Comparison of ENCODE assay signal across 14 cellular contexts in the genomic region with DNA sequence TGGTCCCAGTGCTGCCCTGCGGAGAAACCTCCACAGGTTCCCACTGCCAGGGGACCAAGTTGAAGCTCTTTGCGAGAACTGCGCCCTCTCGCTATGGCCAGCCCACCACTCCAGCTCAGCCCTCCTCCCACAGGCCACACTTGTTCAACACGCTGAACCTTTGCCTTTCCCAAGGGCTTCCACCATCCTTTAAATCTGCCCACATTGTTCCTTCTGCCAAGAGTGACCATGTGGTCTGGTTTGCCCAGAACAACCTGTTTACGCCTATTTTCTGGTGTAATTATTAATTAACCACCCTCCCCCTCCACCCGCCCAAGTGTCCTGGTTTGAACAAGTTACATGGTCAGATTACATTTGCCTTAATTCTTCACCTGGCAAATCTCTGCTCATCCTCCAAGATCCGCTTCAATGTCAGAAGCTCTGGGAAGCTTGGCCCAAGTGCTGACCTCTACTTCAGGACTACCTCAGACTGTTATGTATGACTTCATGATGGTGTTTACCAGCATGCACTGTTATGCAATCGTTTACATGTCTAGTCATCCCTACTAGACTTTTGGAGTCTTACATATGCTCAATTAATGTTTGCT. TPM values are rescaled to one million over a fixed set of nuclear protein-coding genes. Genes with fewer than 3 reads are reported as not detected.
DNase-seq lines count a peak whose midpoint lies in the region; ATAC-seq and TF ChIP-seq lines count a peak whose summit lies in the region.
"Had no signal": no experiment of that assay in that cellular context is flagged by ENCODE, and none has a peak within 500 bp of the region (broad histone marks: within the 10 kb centered on the region; RNA-seq: fewer than 3 reads in every experiment).

No MANE protein-coding gene starts in this region.

- DNase-seq in HFFc6: peak; percentile 27
- no peak for DNase-seq in chondrocyte (ENCODE audit: low spot score)
- DNase-seq in NCI-H2196 treated with DMSO at 0.1 percent for 48 hours (lab: John Stamatoyannopoulos, UW; ENCODE audit: unreplicated experiment): no peak
- DNase-seq in stimulated activated naive CD4-positive, alpha-beta T cell (lab: John Stamatoyannopoulos, UW): no peak
- DNase-seq in NCI-H2196 (lab: John Stamatoyannopoulos, UW; ENCODE audit: unreplicated experiment): no peak
- no peak for DNase-seq in stimulated activated effector memory CD8-positive, alpha-beta T cell treated with anti-CD3 and anti-CD28 coated beads, Interleukin-12 subunit alpha, Interleukin-12 subunit beta, amount 100 ng/mL, for 72 hours (ENCODE audit: low spot score in 2 of 2)
- DNase-seq: activated CD4-positive, CD25-positive, alpha-beta regulatory T cell treated with anti-CD3 and anti-CD28 coated beads, Interleukin-2, amount 50 U/mL, for 72 hours; Caco-2; H9; NCI-H226 had no signal

- H3K27me3 ChIP-seq in liver (ENCODE audit: control insufficient read depth in 4 of 4, insufficient read depth in 4 of 4, low read length in 3 of 4): no peaks in the 10 kb centered on the region

- no peaks in the 10 kb centered on the region for H3K36me3 ChIP-seq in liver (ENCODE audit: control insufficient read depth in 4 of 4, insufficient read depth in 3 of 4, low read depth in 1 of 4, low read length in 3 of 4)

- H3K27ac ChIP-seq in 22Rv1: peak overlapping the region; percentile 69
- peak overlapping the region; percentile 96 to 97 for H3K27ac ChIP-seq in liver (ENCODE audit: low read depth in 1 of 2, low read length in 2 of 2)

- no peaks in the 10 kb centered on the region for H3K9me3 Mint-ChIP-seq in HFFc6
- H3K9me3 Mint-ChIP-seq in chondrocyte (ENCODE audit: low read depth): no peaks in the 10 kb centered on the region
- no peaks in the 10 kb centered on the region for H3K9me3 Mint-ChIP-seq in stimulated activated effector memory CD8-positive, alpha-beta T cell treated with anti-CD3 and anti-CD28 coated beads, Interleukin-12 subunit alpha, Interleukin-12 subunit beta, amount 100 ng/mL, for 72 hours
- H3K9me3 Mint-ChIP-seq: activated naive CD4-positive, alpha-beta T cell treated with anti-CD3 and anti-CD28 coated beads, Interleukin-2, amount 50 U/mL, for 72 hours; central memory CD8-positive, alpha-beta T cell; H9 had no signal

- no peak overlapping the region for H3K4me3 ChIP-seq in liver (ENCODE audit: low read depth in 1 of 3, low read length in 3 of 3)

- H3K36me3 Mint-ChIP-seq in HFFc6 (ENCODE audit: low read depth) (no peaks in the 10 kb centered on the region), chondrocyte (ENCODE audit: low read depth) (no peaks in the 10 kb centered on the region)
- H3K36me3 Mint-ChIP-seq in stimulated activated effector memory CD8-positive, alpha-beta T cell treated with anti-CD3 and anti-CD28 coated beads, Interleukin-12 subunit alpha, Interleukin-12 subunit beta, amount 100 ng/mL, for 72 hours: no peaks in the 10 kb centered on the region
- H3K36me3 Mint-ChIP-seq: activated naive CD4-positive, alpha-beta T cell treated with anti-CD3 and anti-CD28 coated beads, Interleukin-2, amount 50 U/mL, for 72 hours had no signal

- H3K9ac ChIP-seq in liver (ENCODE audit: low read depth in 1 of 2, low read length in 2 of 2): peak overlapping the region in 1 of 2 donors; percentile 65

- TF ChIP-seq RAD21 in liver (IDR thresholded peaks at IDR 0.05): peak in 1 of 2 donors; percentile 30

- no peaks in the 10 kb centered on the region for H3K9me3 ChIP-seq in liver (ENCODE audit: control insufficient read depth in 4 of 4, low read length in 3 of 4)
- H3K9me3 ChIP-seq: Caco-2 had no signal

- H3K4me3 Mint-ChIP-seq in HFFc6 (peak overlapping the region; percentile 80), chondrocyte (ENCODE audit: unreplicated experiment) (peak overlapping the region; percentile 34)
- H3K4me3 Mint-ChIP-seq in stimulated activated effector memory CD8-positive, alpha-beta T cell treated with anti-CD3 and anti-CD28 coated beads, Interleukin-12 subunit alpha, Interleukin-12 subunit beta, amount 100 ng/mL, for 72 hours: no peak overlapping the region
- H3K4me3 Mint-ChIP-seq: central memory CD8-positive, alpha-beta T cell; H9 had no signal

- peak overlapping the region; percentile 89 for H3K27ac Mint-ChIP-seq in HFFc6
- peak overlapping the region; percentile 63 for H3K27ac Mint-ChIP-seq in chondrocyte (ENCODE audit: unreplicated experiment)
- H3K27ac Mint-ChIP-seq in stimulated activated effector memory CD8-positive, alpha-beta T cell treated with anti-CD3 and anti-CD28 coated beads, Interleukin-12 subunit alpha, Interleukin-12 subunit beta, amount 100 ng/mL, for 72 hours: no peak overlapping the region
- H3K27ac Mint-ChIP-seq: activated naive CD4-positive, alpha-beta T cell treated with anti-CD3 and anti-CD28 coated beads, Interleukin-2, amount 50 U/mL, for 72 hours had no signal

- H3K4me1 ChIP-seq in liver (ENCODE audit: control insufficient read depth in 4 of 4, insufficient read depth in 4 of 4, low read length in 3 of 4): peaks cover 4 to 24% (median 10%) of the 10 kb centered on the region in 4 donors

- H3K27me3 Mint-ChIP-seq in HFFc6 (ENCODE audit: insufficient read depth) (no peaks in the 10 kb centered on the region; the same call in 1 of the 2 replicates), chondrocyte (ENCODE audit: low read depth) (no peaks in the 10 kb centered on the region)

- WGBS in liver: 36% methylated on average over 9 of the region's 9 CpGs

- no peak for ATAC-seq in stimulated activated effector memory CD8-positive, alpha-beta T cell treated with anti-CD3 and anti-CD28 coated beads, Interleukin-12 subunit alpha, Interleukin-12 subunit beta, amount 100 ng/mL, for 72 hours

- H3K4me1 Mint-ChIP-seq in HFFc6 (ENCODE audit: low read depth) (peaks cover 29% of the 10 kb centered on the region), chondrocyte (ENCODE audit: low read depth) (peaks cover 13% of the 10 kb centered on the region)
- peaks cover 10% of the 10 kb centered on the region for H3K4me1 Mint-ChIP-seq in stimulated activated effector memory CD8-positive, alpha-beta T cell treated with anti-CD3 and anti-CD28 coated beads, Interleukin-12 subunit alpha, Interleukin-12 subunit beta, amount 100 ng/mL, for 72 hours
- H3K4me1 Mint-ChIP-seq: central memory CD8-positive, alpha-beta T cell had no signal

- TF ChIP-seq CTCF in 22Rv1 (IDR thresholded peaks at IDR 0.05): no peak
- TF ChIP-seq CTCF in HFFc6 (IDR thresholded peaks at IDR 0.05): no peak
- no peak for TF ChIP-seq CTCF in chondrocyte (IDR thresholded peaks at IDR 0.05)
- no peak for TF ChIP-seq CTCF in liver (IDR thresholded peaks at IDR 0.05; ENCODE audit: low read depth, low read length, missing input control)

TF ChIP-seq in liver, 16 proteins besides CTCF, POLR2A, EP300 and RAD21 (continues in another document):
- TF ChIP-seq, protein P1, sequence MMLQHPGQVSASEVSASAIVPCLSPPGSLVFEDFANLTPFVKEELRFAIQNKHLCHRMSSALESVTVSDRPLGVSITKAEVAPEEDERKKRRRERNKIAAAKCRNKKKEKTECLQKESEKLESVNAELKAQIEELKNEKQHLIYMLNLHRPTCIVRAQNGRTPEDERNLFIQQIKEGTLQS (IDR thresholded peaks at IDR 0.05): no peak
- TF ChIP-seq NR2F2 (IDR thresholded peaks at IDR 0.05): no peak
- TF ChIP-seq SP1 (IDR thresholded peaks at IDR 0.05): peak; percentile 72
- no peak for TF ChIP-seq GABPA (IDR thresholded peaks at IDR 0.05 in 1 of 2, conservative IDR thresholded peaks at IDR 0.05 in 1 of 2)
- TF ChIP-seq FOXA1 (IDR thresholded peaks at IDR 0.05): peak; percentile 71
- peak in 1 of 2 donors; percentile 54 for TF ChIP-seq JUND (IDR thresholded peaks at IDR 0.05)
- peak in 1 of 2 donors; percentile 36 for TF ChIP-seq EGR1 (IDR thresholded peaks at IDR 0.05; ENCODE audit: low read depth in 2 of 2)
- TF ChIP-seq, protein P2, sequence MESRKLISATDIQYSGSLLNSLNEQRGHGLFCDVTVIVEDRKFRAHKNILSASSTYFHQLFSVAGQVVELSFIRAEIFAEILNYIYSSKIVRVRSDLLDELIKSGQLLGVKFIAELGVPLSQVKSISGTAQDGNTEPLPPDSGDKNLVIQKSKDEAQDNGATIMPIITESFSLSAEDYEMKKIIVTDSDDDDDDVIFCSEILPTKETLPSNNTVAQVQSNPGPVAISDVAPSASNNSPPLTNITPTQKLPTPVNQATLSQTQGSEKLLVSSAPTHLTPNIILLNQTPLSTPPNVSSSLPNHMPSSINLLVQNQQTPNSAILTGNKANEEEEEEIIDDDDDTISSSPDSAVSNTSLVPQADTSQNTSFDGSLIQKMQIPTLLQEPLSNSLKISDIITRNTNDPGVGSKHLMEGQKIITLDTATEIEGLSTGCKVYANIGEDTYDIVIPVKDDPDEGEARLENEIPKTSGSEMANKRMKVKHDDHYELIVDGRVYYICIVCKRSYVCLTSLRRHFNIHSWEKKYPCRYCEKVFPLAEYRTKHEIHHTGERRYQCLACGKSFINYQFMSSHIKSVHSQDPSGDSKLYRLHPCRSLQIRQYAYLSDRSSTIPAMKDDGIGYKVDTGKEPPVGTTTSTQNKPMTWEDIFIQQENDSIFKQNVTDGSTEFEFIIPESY (IDR thresholded peaks at IDR 0.05): no peak
- TF ChIP-seq, protein P3, sequence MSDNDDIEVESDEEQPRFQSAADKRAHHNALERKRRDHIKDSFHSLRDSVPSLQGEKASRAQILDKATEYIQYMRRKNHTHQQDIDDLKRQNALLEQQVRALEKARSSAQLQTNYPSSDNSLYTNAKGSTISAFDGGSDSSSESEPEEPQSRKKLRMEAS (IDR thresholded peaks at IDR 0.05): peak; percentile 68
- peak; percentile 42 to 65 for TF ChIP-seq HNF4A (conservative IDR thresholded peaks at IDR 0.05)

RNA-seq across cellular contexts. Expression of a gene that starts 12.0 kb away (rescaled TPM):
- 10 to 100 TPM; 20.0 to 25.2 (median 22.7) TPM for total RNA-seq in HFFc6 (2021; fragmentation: NEBNext Ultra II Directional; extraction: Animal tissue kit (Norgen Biotek cat#: 25700))
- total RNA-seq in chondrocyte (23.2 to 34.9 TPM (median 26.4 TPM) in 3 replicates), liver (10 to 100 TPM; 17.2 to 43.7 TPM)
- polyA plus RNA-seq in liver: 1 to 10 TPM; 5.7 to 6.6 TPM
